17 cellular contexts compared by ENCODE assay signal in genomic region chr14:79051711-79052094, GRCh38.
DNase-seq lines count a peak whose midpoint lies in the region; ATAC-seq and TF ChIP-seq lines count a peak whose summit lies in the region.
"Had no signal": no experiment of that assay in that cellular context is flagged by ENCODE, and none has a peak within 500 bp of the region (broad histone marks: within the 10 kb centered on the region; RNA-seq: fewer than 3 reads in every experiment).

No MANE protein-coding gene starts in this region.

- no peak overlapping the region for H3K4me2 ChIP-seq in mammary epithelial cell (ENCODE audit: insufficient read depth, low read depth, low read length)

- peaks cover 13% of the 10 kb centered on the region for H3K4me1 ChIP-seq in mammary epithelial cell (ENCODE audit: insufficient read depth, low read length)
- H3K4me1 ChIP-seq in gastroesophageal sphincter, result peaks cover 0 to 38% (median 10%) of the 10 kb centered on the region in 3 donors
- H3K4me1 ChIP-seq in rectal smooth muscle tissue (ENCODE audit: control insufficient read depth, insufficient read depth, low read length), result peaks cover 5% of the 10 kb centered on the region
- no peaks in the 10 kb centered on the region for H3K4me1 ChIP-seq in uterus
- H3K4me1 ChIP-seq in testis, result no peaks in the 10 kb centered on the region

- CTCF ChIA-PET in mammary epithelial cell (lab: Charles Lee; ENCODE audit: low non-redundant PET) (no interaction called here), MCF 10A (lab: Yijun Ruan, JAX) (interaction anchor here (0.6 to 1.0 kb wide), 3 partner anchors 92 to 1150 kb away, joined by 3 to 5 read pairs (median 3); no protein-coding TSS in a partner anchor)

- dilution Hi-C loops in mammary epithelial cell (cut with HindIII; ENCODE audit: low sequenced_read_pairs), result no loop called here

- H3K4me3 Mint-ChIP-seq in MCF 10A (ENCODE audit: unreplicated experiment), result no peak overlapping the region
- H3K4me3 Mint-ChIP-seq: CD4-positive, CD25-positive, alpha-beta regulatory T cell; H9 had no signal

- ATAC-seq in gastroesophageal sphincter (no peak), GM18502 (IDR thresholded peaks at IDR 0.05; ENCODE audit: poor library complexity, unreplicated experiment) (no peak)

- no peaks in the 10 kb centered on the region for H3K27me3 Mint-ChIP-seq in MCF 10A (ENCODE audit: insufficient read depth, unreplicated experiment)
- H3K27me3 Mint-ChIP-seq: CD4-positive, CD25-positive, alpha-beta regulatory T cell had no signal

- H3K4me3 ChIP-seq in mammary epithelial cell (replicated peaks in 1 of 3; ENCODE audit: insufficient read depth in 1 of 3, low read depth in 2 of 3, low read length in 3 of 3), result no peak overlapping the region
- H3K4me3 ChIP-seq in gastroesophageal sphincter, result no peak overlapping the region
- H3K4me3 ChIP-seq in rectal smooth muscle tissue (ENCODE audit: low read length), result no peak overlapping the region
- H3K4me3 ChIP-seq in uterus, result no peak overlapping the region
- no peak overlapping the region for H3K4me3 ChIP-seq in testis
- H3K4me3 ChIP-seq: BLaER1 treated with 17β-estradiol and CSF1 and Interleukin-3, amounts not matched to agents 10 nM and 100 nM; GM12878 had no signal

- TF ChIP-seq CTCF in mammary epithelial cell (conservative IDR thresholded peaks at IDR 0.05 in 1 of 2, IDR thresholded peaks at IDR 0.05 in 1 of 2; ENCODE audit: extremely low read depth in 1 of 2, insufficient read depth in 1 of 2, low read depth in 1 of 2, low read length in 2 of 2), result no peak
- no peak for TF ChIP-seq CTCF in MCF 10A (IDR thresholded peaks at IDR 0.05; ENCODE audit: unreplicated experiment)
- no peak for TF ChIP-seq CTCF in gastroesophageal sphincter (IDR thresholded peaks at IDR 0.05)
- TF ChIP-seq CTCF in uterus (IDR thresholded peaks at IDR 0.05), result no peak
- no peak for TF ChIP-seq CTCF in testis (IDR thresholded peaks at IDR 0.05)

- H3K27me3 ChIP-seq in mammary epithelial cell (ENCODE audit: insufficient read depth, low read length) (no peaks in the 10 kb centered on the region), gastroesophageal sphincter (no peaks in the 10 kb centered on the region), rectal smooth muscle tissue (ENCODE audit: control insufficient read depth, insufficient read depth, low read length) (no peaks in the 10 kb centered on the region), uterus (no peaks in the 10 kb centered on the region), testis (no peaks in the 10 kb centered on the region)
- H3K27me3 ChIP-seq: BLaER1 treated with 17β-estradiol and CSF1 and Interleukin-3, amounts not matched to agents 10 nM and 100 nM had no signal

- in situ Hi-C loops in mammary epithelial cell (cut with MboI; ENCODE audit: low sequenced_read_pairs in 2 of 2), result no loop called here

- H3K9me3 Mint-ChIP-seq in MCF 10A (ENCODE audit: unreplicated experiment), result no peaks in the 10 kb centered on the region
- H3K9me3 Mint-ChIP-seq: H9 had no signal

- H3K27ac ChIP-seq in mammary epithelial cell (ENCODE audit: insufficient read depth, low read depth, low read length) (no peak overlapping the region), gastroesophageal sphincter (peak overlapping the region; percentile 78 to 79 (median 78)), rectal smooth muscle tissue (ENCODE audit: low read depth, low read length) (peak overlapping the region; percentile 33), uterus (peak overlapping the region; percentile 15 to 31), testis (no peak overlapping the region)
- H3K27ac ChIP-seq: 22Rv1; BLaER1 treated with 17β-estradiol and CSF1 and Interleukin-3, amounts not matched to agents 10 nM and 100 nM had no signal

- POLR2A ChIA-PET in MCF 10A (lab: Yijun Ruan, JAX), result interaction anchor here (1.3 kb wide), 1 partner anchor 11 kb away, joined by 4 read pairs; no protein-coding TSS in a partner anchor

- DNase-seq in mammary epithelial cell (no peak), MCF 10A (ENCODE audit: unreplicated experiment) (no peak), uterus (no peak), testis (no peak), mucosa of gallbladder (ENCODE audit: low spot score) (no peak)
- DNase-seq: ACHN; CD4-positive, CD25-positive, alpha-beta regulatory T cell; DMS53; GF-D8; GOT3; H9 had no signal

- H3K36me3 ChIP-seq in mammary epithelial cell (ENCODE audit: insufficient read depth, low read length), result no peaks in the 10 kb centered on the region
- no peaks in the 10 kb centered on the region for H3K36me3 ChIP-seq in gastroesophageal sphincter
- no peaks in the 10 kb centered on the region for H3K36me3 ChIP-seq in rectal smooth muscle tissue (ENCODE audit: control insufficient read depth, insufficient read depth, low read length)
- H3K36me3 ChIP-seq in uterus, result no peaks in the 10 kb centered on the region
- H3K36me3 ChIP-seq in testis (ENCODE audit: low read depth, missing control alignments), result no peaks in the 10 kb centered on the region
- H3K36me3 ChIP-seq: BLaER1 treated with 17β-estradiol and CSF1 and Interleukin-3, amounts not matched to agents 10 nM and 100 nM had no signal

- peaks cover 11% of the 10 kb centered on the region for H3K4me1 Mint-ChIP-seq in MCF 10A (ENCODE audit: insufficient read depth, unreplicated experiment)
- H3K4me1 Mint-ChIP-seq: CD4-positive, CD25-positive, alpha-beta regulatory T cell had no signal

- H3K9me3 ChIP-seq in mammary epithelial cell (replicated peaks; ENCODE audit: insufficient read depth, low read length), result no peaks in the 10 kb centered on the region
- H3K9me3 ChIP-seq in gastroesophageal sphincter, result no peaks in the 10 kb centered on the region
- no peaks in the 10 kb centered on the region for H3K9me3 ChIP-seq in uterus
- H3K9me3 ChIP-seq in testis, result no peaks in the 10 kb centered on the region
- H3K9me3 ChIP-seq: BLaER1 treated with 17β-estradiol and CSF1 and Interleukin-3, amounts not matched to agents 10 nM and 100 nM had no signal

- WGBS in mammary epithelial cell (ENCODE audit: low coverage, missing lambda C conversion rate), result 63% methylated on average over 4 of the region's 4 CpGs
- 36 to 55% methylated on average over 4 of the region's 4 CpGs for WGBS in gastroesophageal sphincter (ENCODE audit: low coverage in 1 of 2), 2 donors
- WGBS in testis, 2 donors, result 64 to 66% methylated on average over 4 of the region's 4 CpGs

- H3K36me3 Mint-ChIP-seq in MCF 10A (ENCODE audit: insufficient read depth, unreplicated experiment), result no peaks in the 10 kb centered on the region
- H3K36me3 Mint-ChIP-seq: CD4-positive, CD25-positive, alpha-beta regulatory T cell had no signal

- H4K20me1 ChIP-seq in mammary epithelial cell (ENCODE audit: insufficient read depth, low read length), result no peaks in the 10 kb centered on the region
- H4K20me1 ChIP-seq: BLaER1 treated with 17β-estradiol and CSF1 and Interleukin-3, amounts not matched to agents 10 nM and 100 nM had no signal

- no peaks in the 10 kb centered on the region for H3K79me2 ChIP-seq in mammary epithelial cell (ENCODE audit: insufficient read depth, low read length)

- no peak overlapping the region for H3K27ac Mint-ChIP-seq in MCF 10A (ENCODE audit: low read depth, unreplicated experiment)
- H3K27ac Mint-ChIP-seq: CD4-positive, CD25-positive, alpha-beta regulatory T cell; H9 had no signal

- TF ChIP-seq POLR2A in gastroesophageal sphincter (IDR thresholded peaks at IDR 0.05) (no peak), uterus (IDR thresholded peaks at IDR 0.05) (no peak), testis (IDR thresholded peaks at IDR 0.05) (no peak)

- no peak for TF ChIP-seq EP300 in gastroesophageal sphincter (IDR thresholded peaks at IDR 0.05)

- BruUV-seq in mammary epithelial cell (replicated peaks; lab: Mats Ljungman, UMichigan), result no TSS peak
- no TSS peak for BruUV-seq in MCF 10A (replicated peaks; lab: Mats Ljungman, UMichigan)

- peak overlapping the region; percentile 19 for H2AFZ ChIP-seq in mammary epithelial cell (ENCODE audit: low read depth, low read length)

- H3K9ac ChIP-seq in mammary epithelial cell (ENCODE audit: insufficient read depth, low read length) (no peak overlapping the region), rectal smooth muscle tissue (ENCODE audit: low read length) (no peak overlapping the region)
- H3K9ac ChIP-seq: BLaER1 treated with 17β-estradiol and CSF1 and Interleukin-3, amounts not matched to agents 10 nM and 100 nM had no signal

- intact Hi-C loops in mammary epithelial cell (cut with micrococcal nuclease), result no loop called here
- intact Hi-C loops in MCF 10A (cut with micrococcal nuclease), result no loop called here
- intact Hi-C loops in uterus (cut with DNase I; ENCODE audit: low total_unique reads), result no loop called here
- intact Hi-C loops in testis (cut with DNase I; ENCODE audit: low total_unique reads), result no loop called here

Comparison
In these comparisons a context has a peak if more than half of its experiments do, and no peak if none do; other contexts are left out.
1. H3K27ac ChIP-seq: peak in gastroesophageal sphincter (4 of 4), rectal smooth muscle tissue (single experiment) and uterus (2 of 2); none in mammary epithelial cell (single experiment) and testis (0 of 2).